ENCODE assay signal across 8 cellular contexts in the genomic region with DNA sequence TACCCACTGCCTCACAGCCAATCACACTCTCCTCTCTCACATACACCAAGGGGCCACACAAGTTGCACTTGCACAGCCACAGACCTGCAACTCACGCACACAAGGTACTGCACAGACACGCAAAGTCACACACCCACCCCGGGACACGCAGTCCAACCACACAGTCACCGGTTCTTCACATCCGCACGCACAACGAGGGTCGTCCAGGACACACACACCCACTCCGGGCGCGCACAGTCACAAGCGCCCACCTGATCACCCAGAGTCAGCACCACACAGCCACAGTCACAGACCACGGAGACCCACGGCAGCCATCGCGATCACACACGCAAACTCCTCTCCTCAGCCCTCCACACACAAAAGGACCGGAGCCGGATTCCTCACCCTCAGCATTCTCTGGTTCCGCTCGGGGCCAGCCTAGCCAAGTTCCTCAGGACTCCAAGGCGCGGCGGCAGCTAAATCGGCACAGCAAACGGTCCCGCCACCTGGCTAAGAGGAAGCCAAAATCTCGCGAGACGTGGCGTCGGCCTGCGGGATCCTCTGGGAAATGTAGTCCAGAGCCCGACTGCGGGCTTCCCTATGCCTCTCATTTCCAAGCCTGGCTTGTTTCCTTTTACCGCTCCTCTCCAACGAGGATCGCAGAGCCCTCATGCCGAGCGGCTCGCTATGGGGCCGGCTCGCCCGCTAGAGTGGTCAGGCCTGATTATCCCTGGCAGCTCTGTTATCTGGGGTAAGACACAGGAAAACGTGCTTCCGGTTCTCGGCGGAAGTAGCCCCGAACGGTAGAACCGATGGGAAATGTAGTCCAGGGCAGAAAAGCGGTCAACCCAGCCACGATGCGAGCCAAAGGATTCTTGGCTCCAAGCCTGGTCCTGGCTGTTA. TPM values are rescaled to one million over a fixed set of nuclear protein-coding genes. Genes with fewer than 3 reads are reported as not detected.
DNase-seq lines count a peak whose midpoint lies in the region; ATAC-seq and TF ChIP-seq lines count a peak whose summit lies in the region.

A gene (minus strand): TSS at position 467 of the 882 bp plus-strand sequence. CDS start 10,201 bp downstream, outside the sequence.

- H3K4me3 ChIP-seq in SK-N-SH (ENCODE audit: low read depth in 2 of 2, low read length in 1 of 2) (peak within 1 kb of the TSS; percentile 55 to 99), ovary (peak within 1 kb of the TSS; percentile 81), thyroid gland (replicated peaks in 1 of 3) (peak within 1 kb of the TSS; percentile 20 to 68 (median 43))

- H3K9me3 ChIP-seq in SK-N-SH (no peaks in the 10 kb centered on the region), ovary (peaks cover 0 to 12% of the 10 kb centered on the region in 2 donors), thyroid gland (no peaks in the 10 kb centered on the region)

- under 1% methylated on average over 37 of the region's 55 CpGs for WGBS in SK-N-SH (ENCODE audit: low lambda C conversion rate)
- WGBS in ovary, 3 donors = 0% methylated on average over 55 of the region's 55 CpGs
- 0 to 1% methylated on average over 27 to 52 of the region's 55 CpGs for WGBS in thyroid gland, 2 donors

- peak within 1 kb of the TSS; percentile 93 for H3K27ac Mint-ChIP-seq in activated naive CD8-positive, alpha-beta T cell treated with anti-CD3 and anti-CD28 coated beads for 36 hours

- H3K4me1 ChIP-seq in SK-N-SH (ENCODE audit: control insufficient read depth in 1 of 2, insufficient read depth in 2 of 2, low read depth in 1 of 2, low read length in 1 of 2) (peaks cover 0 to 3% of the 10 kb centered on the region in 2 experiments; a peak in 1 of 4 replicates), ovary (ENCODE audit: insufficient read depth) (no peaks in the 10 kb centered on the region), thyroid gland (peaks cover 16 to 17% of the 10 kb centered on the region in 2 donors)

- DNase-seq in GM03348 (ENCODE audit: low spot score) = peak; percentile 94
- DNase-seq in HEK293T (ENCODE audit: extremely low spot score) = peak; percentile 88
- peak; percentile 95 for DNase-seq in NAMALWA (ENCODE audit: low spot score)
- peak; percentile 91 for DNase-seq in SK-N-SH
- DNase-seq in activated naive CD8-positive, alpha-beta T cell treated with anti-CD3 and anti-CD28 coated beads for 36 hours = peak; percentile 90
- peak; percentile 97 for DNase-seq in Right ventricle myocardium inferior (ENCODE audit: missing footprints)
- DNase-seq in ovary = peak; percentile 95 to 98 (median 95)
- DNase-seq in thyroid gland = peak; percentile 95 to 96

- no peaks in the 10 kb centered on the region for H3K27me3 Mint-ChIP-seq in activated naive CD8-positive, alpha-beta T cell treated with anti-CD3 and anti-CD28 coated beads for 36 hours

- CTCF ChIA-PET in HEK293T (lab: Yijun Ruan, JAX) = no interaction called here
- CTCF ChIA-PET in SK-N-SH (lab: Yijun Ruan, JAX) = no interaction called here

- peak within 1 kb of the TSS; percentile 97 for H2AFZ ChIP-seq in SK-N-SH (ENCODE audit: low read depth)

- TF ChIP-seq EP300 in SK-N-SH (IDR thresholded peaks at IDR 0.05; ENCODE audit: borderline replicate concordance in 1 of 2, low read depth in 1 of 2, low read length in 1 of 2) (no peak), ovary (IDR thresholded peaks at IDR 0.05) (no peak)

- no peak for TF ChIP-seq RAD21 in SK-N-SH (IDR thresholded peaks at IDR 0.05; ENCODE audit: low read length)

- H4K20me1 ChIP-seq in SK-N-SH (ENCODE audit: insufficient read depth) = no peaks in the 10 kb centered on the region

- peaks cover 44% of the 10 kb centered on the region for H3K79me2 ChIP-seq in SK-N-SH (ENCODE audit: insufficient read depth)

- peak within 1 kb of the TSS; percentile 98 for H3K4me3 Mint-ChIP-seq in activated naive CD8-positive, alpha-beta T cell treated with anti-CD3 and anti-CD28 coated beads for 36 hours

- POLR2A ChIA-PET in HEK293T (lab: Yijun Ruan, JAX) (interaction anchor here (1.0 kb wide), 1 partner anchor 78 kb away, joined by 7 read pairs; a partner anchor contains a TSS), SK-N-SH (lab: Yijun Ruan, JAX) (interaction anchor here (0.7 to 1.3 kb wide), 4 partner anchors 25 to 199 kb away, joined by 3 to 4 read pairs (median 3); a partner anchor contains a TSS)

- no peak for TF ChIP-seq POLR2A in ovary (IDR thresholded peaks at IDR 0.05)
- TF ChIP-seq POLR2A in thyroid gland (IDR thresholded peaks at IDR 0.05) = peak in 1 of 2 donors; percentile 53

- TF ChIP-seq CTCF in SK-N-SH (IDR thresholded peaks at IDR 0.05) (no peak), ovary (IDR thresholded peaks at IDR 0.05) (no peak), thyroid gland (IDR thresholded peaks at IDR 0.05) (no peak)

- peaks cover 23% of the 10 kb centered on the region for H3K9me3 Mint-ChIP-seq in activated naive CD8-positive, alpha-beta T cell treated with anti-CD3 and anti-CD28 coated beads for 36 hours

- H3K4me1 Mint-ChIP-seq in activated naive CD8-positive, alpha-beta T cell treated with anti-CD3 and anti-CD28 coated beads for 36 hours = peaks cover 19% of the 10 kb centered on the region

- H3K27me3 ChIP-seq in SK-N-SH (ENCODE audit: insufficient read depth) (no peaks in the 10 kb centered on the region), ovary (no peaks in the 10 kb centered on the region), thyroid gland (no peaks in the 10 kb centered on the region)

- H3K36me3 ChIP-seq in SK-N-SH (replicated peaks in 1 of 2; ENCODE audit: control insufficient read depth in 1 of 2, insufficient read depth in 2 of 2, low read length in 1 of 2) (peaks cover 0 to 6% of the 10 kb centered on the region in 2 experiments), ovary (no peaks in the 10 kb centered on the region), thyroid gland (no peaks in the 10 kb centered on the region)

- H3K27ac ChIP-seq in SK-N-SH (ENCODE audit: low read depth in 2 of 2, low read length in 1 of 2) (peak within 1 kb of the TSS; percentile 79 to 96), ovary (peak within 1 kb of the TSS; percentile 39 to 78), thyroid gland (peak within 1 kb of the TSS; percentile 27 to 87 (median 76))

- peaks cover 17% of the 10 kb centered on the region for H3F3A ChIP-seq in SK-N-SH (replicated peaks; ENCODE audit: insufficient read depth)

- H3K36me3 Mint-ChIP-seq in activated naive CD8-positive, alpha-beta T cell treated with anti-CD3 and anti-CD28 coated beads for 36 hours = peaks cover 77% of the 10 kb centered on the region

- intact Hi-C loops in Right ventricle myocardium inferior (cut with DNase I) = loop anchor here (1.0 to 10.0 kb wide), 4 partner anchors 25 to 695 kb away; a partner anchor contains a TSS
- intact Hi-C loops in ovary (cut with DNase I) = loop anchor here in 1 of 4 donors (2.0 kb wide), 1 partner anchor 24 kb away; no protein-coding TSS in a partner anchor
- intact Hi-C loops in thyroid gland (cut with DNase I) = no loop called here

- ATAC-seq in Right ventricle myocardium inferior = peak; percentile 97

- H3K9ac ChIP-seq in SK-N-SH = peak within 1 kb of the TSS; percentile 84

- peak within 1 kb of the TSS; percentile 94 for H3K4me2 ChIP-seq in SK-N-SH

- no peaks in the 10 kb centered on the region for H3K9me2 ChIP-seq in SK-N-SH

TF ChIP-seq in HEK293T, 16 proteins besides CTCF, POLR2A, EP300 and RAD21:
- TF ChIP-seq SP1 (IDR thresholded peaks at IDR 0.05) = peak; percentile 35; the same call in 1 of the 2 replicates
- TF ChIP-seq FOXK2 (IDR thresholded peaks at IDR 0.05) = no peak
- TF ChIP-seq L3MBTL2 (conservative IDR thresholded peaks at IDR 0.05) = peak; percentile 68
- peak; percentile 58; the same call in 1 of the 2 replicates for TF ChIP-seq ELF4 (IDR thresholded peaks at IDR 0.05)
- no peak for TF ChIP-seq HDGF (IDR thresholded peaks at IDR 0.05; ENCODE audit: borderline replicate concordance)

TF ChIP-seq in SK-N-SH, 30 proteins besides CTCF, POLR2A, EP300 and RAD21 (continues in another document):
- no peak for TF ChIP-seq FOXJ3 (CRISPR knock-in tag; IDR thresholded peaks at IDR 0.05)
- no peak for TF ChIP-seq NRF1 (IDR thresholded peaks at IDR 0.05; ENCODE audit: low read depth, low read length)
- TF ChIP-seq SIN3A (IDR thresholded peaks at IDR 0.05; ENCODE audit: borderline replicate concordance, low read depth, low read length) = peak; percentile 94
- no peak for TF ChIP-seq TAF1 (IDR thresholded peaks at IDR 0.05; ENCODE audit: borderline replicate concordance, low read depth, low read length)
- TF ChIP-seq, protein P1, sequence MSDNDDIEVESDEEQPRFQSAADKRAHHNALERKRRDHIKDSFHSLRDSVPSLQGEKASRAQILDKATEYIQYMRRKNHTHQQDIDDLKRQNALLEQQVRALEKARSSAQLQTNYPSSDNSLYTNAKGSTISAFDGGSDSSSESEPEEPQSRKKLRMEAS (IDR thresholded peaks at IDR 0.05; ENCODE audit: low read depth) = peak; percentile 95
- TF ChIP-seq JUND (IDR thresholded peaks at IDR 0.05) = no peak
- 0 out of 2 replicates have a peak, but pooled peaks have one; percentile 2 for TF ChIP-seq TCF12 (IDR thresholded peaks at IDR 0.05)
- TF ChIP-seq, protein P2, sequence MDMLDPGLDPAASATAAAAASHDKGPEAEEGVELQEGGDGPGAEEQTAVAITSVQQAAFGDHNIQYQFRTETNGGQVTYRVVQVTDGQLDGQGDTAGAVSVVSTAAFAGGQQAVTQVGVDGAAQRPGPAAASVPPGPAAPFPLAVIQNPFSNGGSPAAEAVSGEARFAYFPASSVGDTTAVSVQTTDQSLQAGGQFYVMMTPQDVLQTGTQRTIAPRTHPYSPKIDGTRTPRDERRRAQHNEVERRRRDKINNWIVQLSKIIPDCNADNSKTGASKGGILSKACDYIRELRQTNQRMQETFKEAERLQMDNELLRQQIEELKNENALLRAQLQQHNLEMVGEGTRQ (IDR thresholded peaks at IDR 0.05; ENCODE audit: borderline replicate concordance, low read depth, low read length) = no peak
- TF ChIP-seq, protein P3, sequence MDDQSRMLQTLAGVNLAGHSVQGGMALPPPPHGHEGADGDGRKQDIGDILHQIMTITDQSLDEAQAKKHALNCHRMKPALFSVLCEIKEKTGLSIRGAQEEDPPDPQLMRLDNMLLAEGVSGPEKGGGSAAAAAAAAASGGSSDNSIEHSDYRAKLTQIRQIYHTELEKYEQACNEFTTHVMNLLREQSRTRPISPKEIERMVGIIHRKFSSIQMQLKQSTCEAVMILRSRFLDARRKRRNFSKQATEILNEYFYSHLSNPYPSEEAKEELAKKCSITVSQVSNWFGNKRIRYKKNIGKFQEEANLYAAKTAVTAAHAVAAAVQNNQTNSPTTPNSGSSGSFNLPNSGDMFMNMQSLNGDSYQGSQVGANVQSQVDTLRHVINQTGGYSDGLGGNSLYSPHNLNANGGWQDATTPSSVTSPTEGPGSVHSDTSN (IDR thresholded peaks at IDR 0.05) = no peak
- TF ChIP-seq MEF2A (IDR thresholded peaks at IDR 0.05; ENCODE audit: borderline replicate concordance, low read depth) = no peak

RNA-seq across cellular contexts. Expression of the gene that starts here (rescaled TPM):
- polyA plus RNA-seq in SK-N-SH (2012; rRNA removed) = 1.6 TPM in 2 replicates
- 1.5 and 1.7 TPM in 2 replicates for polyA plus RNA-seq in SK-N-SH (2012; cell fraction: cytosol; rRNA removed)
- polyA plus RNA-seq in SK-N-SH (2012; cell fraction: nucleus; rRNA removed) = 1.2 and 2.2 TPM in 2 replicates
- 10 to 100 TPM; 10.6 to 13.6 TPM for total RNA-seq in activated naive CD8-positive, alpha-beta T cell treated with anti-CD3 and anti-CD28 coated beads for 36 hours
- total RNA-seq in Right ventricle myocardium inferior = 4.1 TPM
- total RNA-seq in ovary = 10 to 100 TPM in 1 of 7 donors, 1 to 10 TPM in 6; 2.8 to 10.1 (median 7.4) TPM
- 1 to 10 TPM; 1.1 to 1.3 TPM for polyA plus RNA-seq in ovary
- total RNA-seq in thyroid gland = 1 to 10 TPM; 2.4 to 4.8 (median 3.7) TPM

Comparison
In these comparisons a context has a peak if more than half of its experiments do, and no peak if none do; other contexts are left out.
1. Peak in every context shown above with its lines: DNase-seq, ATAC-seq, H3K4me3 ChIP-seq and H3K27ac ChIP-seq.